ENCODE assay signal across 8 cellular contexts in genomic region chr5:1385395-1386273, GRCh38. TPM values are rescaled to one million over a fixed set of nuclear protein-coding genes. Genes with fewer than 3 reads are reported as not detected.
DNase-seq lines count a peak whose midpoint lies in the region; ATAC-seq and TF ChIP-seq lines count a peak whose summit lies in the region.

No MANE protein-coding gene starts in this region.

- H2BK12ac ChIP-seq in trophoblast cell (ENCODE audit: low read length) = no peak overlapping the region

- DNase-seq in DMS79 (lab: John Stamatoyannopoulos, UW) = peak; percentile 53
- DNase-seq in SK-N-DZ (ENCODE audit: low spot score) = peak; percentile 51
- DNase-seq in cardiac septum (ENCODE audit: low spot score) = peak; percentile 93
- DNase-seq in trophoblast cell = peak; percentile 46 to 66
- no peak for DNase-seq in type B pancreatic cell (ENCODE audit: extremely low spot score, unreplicated experiment)

- H3K4me3 ChIP-seq in trophoblast cell (ENCODE audit: low read depth, low read length) = peak overlapping the region; percentile 71

- WGBS in trophoblast cell (ENCODE audit: extremely low coverage, insufficient coverage, insufficient read length) = no CpG with 5 or more reads among the region's 48 CpGs

- H3K23ac ChIP-seq in trophoblast cell (ENCODE audit: low read length) = no peak overlapping the region

- H4K91ac ChIP-seq in trophoblast cell (ENCODE audit: low read depth, low read length) = peak overlapping the region; percentile 25

- H3K27me3 ChIP-seq in trophoblast cell (ENCODE audit: insufficient read depth, low read length) = peaks cover 15% of the 10 kb centered on the region

- H3K27ac Mint-ChIP-seq in activated naive CD4-positive, alpha-beta T cell treated with anti-CD3 and anti-CD28 coated beads, Interleukin-2, amount 50 U/mL, for 24 hours = peak overlapping the region; percentile 94
- H3K27ac Mint-ChIP-seq in type B pancreatic cell = peak overlapping the region; percentile 90

- no peak overlapping the region for H2AK5ac ChIP-seq in trophoblast cell (ENCODE audit: low read length)

- H3K9me3 ChIP-seq in KOPT-K1 (ENCODE audit: insufficient read depth, low read length, poor library complexity, severe bottlenecking) (no peaks in the 10 kb centered on the region), trophoblast cell (ENCODE audit: insufficient read depth, low read depth, low read length) (peaks cover 11% of the 10 kb centered on the region)

- peak overlapping the region; percentile 97 for H3K4me3 Mint-ChIP-seq in activated naive CD4-positive, alpha-beta T cell treated with anti-CD3 and anti-CD28 coated beads, Interleukin-2, amount 50 U/mL, for 24 hours
- peak overlapping the region; percentile 95 for H3K4me3 Mint-ChIP-seq in type B pancreatic cell

- H2BK5ac ChIP-seq in trophoblast cell (ENCODE audit: low read depth, low read length, poor library complexity) = no peak overlapping the region

- no peak overlapping the region for H3K9ac ChIP-seq in trophoblast cell (ENCODE audit: low read length)

- peaks cover 24% of the 10 kb centered on the region for H3K4me1 Mint-ChIP-seq in activated naive CD4-positive, alpha-beta T cell treated with anti-CD3 and anti-CD28 coated beads, Interleukin-2, amount 50 U/mL, for 24 hours
- peaks cover 19% of the 10 kb centered on the region for H3K4me1 Mint-ChIP-seq in type B pancreatic cell (ENCODE audit: unreplicated experiment)

- no peak for TF ChIP-seq CTCF in type B pancreatic cell (conservative IDR thresholded peaks at IDR 0.05)

- peaks cover 0 to 12% of the 10 kb centered on the region in 2 experiments for H3K4me1 ChIP-seq in trophoblast cell (ENCODE audit: control insufficient read depth in 1 of 2, insufficient read depth in 2 of 2, low read length in 2 of 2)

- peak overlapping the region; percentile 53 for H2AFZ ChIP-seq in trophoblast cell (ENCODE audit: insufficient read depth, low read length, poor library complexity)

- H4K8ac ChIP-seq in trophoblast cell (ENCODE audit: low read depth, low read length) = peak overlapping the region; percentile 59

- ATAC-seq in GM21723 (IDR thresholded peaks at IDR 0.05; ENCODE audit: unreplicated experiment) = peak; percentile 95

- H3K14ac ChIP-seq in trophoblast cell (ENCODE audit: low read length) = no peak overlapping the region

- intact Hi-C loops in cardiac septum (cut with DNase I) = loop anchor here (10.0 kb wide), 1 partner anchor 259 kb away; no protein-coding TSS in a partner anchor

- no peaks in the 10 kb centered on the region for H3K27me3 Mint-ChIP-seq in activated naive CD4-positive, alpha-beta T cell treated with anti-CD3 and anti-CD28 coated beads, Interleukin-2, amount 50 U/mL, for 24 hours
- peaks cover 72% of the 10 kb centered on the region for H3K27me3 Mint-ChIP-seq in type B pancreatic cell

- no peaks in the 10 kb centered on the region for H3K36me3 Mint-ChIP-seq in activated naive CD4-positive, alpha-beta T cell treated with anti-CD3 and anti-CD28 coated beads, Interleukin-2, amount 50 U/mL, for 24 hours
- peaks cover 4% of the 10 kb centered on the region for H3K36me3 Mint-ChIP-seq in type B pancreatic cell

- H3K9me3 Mint-ChIP-seq in activated naive CD4-positive, alpha-beta T cell treated with anti-CD3 and anti-CD28 coated beads, Interleukin-2, amount 50 U/mL, for 24 hours = no peaks in the 10 kb centered on the region
- H3K9me3 Mint-ChIP-seq in type B pancreatic cell = no peaks in the 10 kb centered on the region

- peak overlapping the region; percentile 97 for H3K4me2 ChIP-seq in trophoblast cell (ENCODE audit: low read length)

- H3K18ac ChIP-seq in trophoblast cell (ENCODE audit: low read length) = no peak overlapping the region

- peak overlapping the region; percentile 69 for H3K27ac ChIP-seq in KOPT-K1 (ENCODE audit: low read depth, low read length, poor library complexity, severe bottlenecking)
- no peak overlapping the region for H3K27ac ChIP-seq in trophoblast cell (ENCODE audit: low read depth, low read length)

- peaks cover 2% of the 10 kb centered on the region for H3K79me1 ChIP-seq in trophoblast cell (ENCODE audit: low read length)

- no peaks in the 10 kb centered on the region for H3K36me3 ChIP-seq in KOPT-K1 (ENCODE audit: insufficient read depth, low read length)
- H3K36me3 ChIP-seq in trophoblast cell (ENCODE audit: control insufficient read depth in 1 of 2, insufficient read depth in 2 of 2, low read length in 2 of 2) = no peaks in the 10 kb centered on the region

- no peak overlapping the region for H3K4ac ChIP-seq in trophoblast cell (ENCODE audit: low read depth, low read length)

- no peaks in the 10 kb centered on the region for H3K79me2 ChIP-seq in trophoblast cell (ENCODE audit: control insufficient read depth, insufficient read depth, low read length, poor library complexity)

- no peak overlapping the region for H4K12ac ChIP-seq in trophoblast cell (ENCODE audit: low read depth, low read length)

- H2BK120ac ChIP-seq in trophoblast cell (ENCODE audit: insufficient read depth, low read length, poor library complexity) = no peak overlapping the region

RNA-seq across cellular contexts. Expression of gene CLPTM1L, which starts 40.7 kb away (rescaled TPM):
- 126 and 142 TPM in 2 replicates for polyA plus RNA-seq in SK-N-DZ (2014; cell fraction: cytosol; rRNA removed)
- 114 and 118 TPM in 2 replicates for polyA plus RNA-seq in SK-N-DZ (2014; cell fraction: nucleus; rRNA removed)
- 42.6 TPM for total RNA-seq in cardiac septum
- polyA plus RNA-seq in trophoblast cell (2013) = 84.8 and 91.2 TPM in 2 replicates
- total RNA-seq in type B pancreatic cell (ENCODE audit: low replicate concordance) = 84.8 and 90.1 TPM in 2 replicates

RNA-seq across cellular contexts. Expression of gene SLC6A3, which starts 59.6 kb away (rescaled TPM):
- 0.02 and 0.10 TPM in 2 replicates for polyA plus RNA-seq in SK-N-DZ (2014; cell fraction: cytosol; rRNA removed)
- polyA plus RNA-seq in SK-N-DZ (2014; cell fraction: nucleus; rRNA removed) = 0.32 TPM in 1 of 2 replicates, not detected in the other
- total RNA-seq in cardiac septum = 0.19 TPM
- polyA plus RNA-seq in trophoblast cell (2013) = 0.11 TPM in 2 replicates
- 0.19 TPM in 2 replicates for total RNA-seq in type B pancreatic cell (ENCODE audit: low replicate concordance)
